8 cellular contexts compared by ENCODE assay signal in the genomic region with DNA sequence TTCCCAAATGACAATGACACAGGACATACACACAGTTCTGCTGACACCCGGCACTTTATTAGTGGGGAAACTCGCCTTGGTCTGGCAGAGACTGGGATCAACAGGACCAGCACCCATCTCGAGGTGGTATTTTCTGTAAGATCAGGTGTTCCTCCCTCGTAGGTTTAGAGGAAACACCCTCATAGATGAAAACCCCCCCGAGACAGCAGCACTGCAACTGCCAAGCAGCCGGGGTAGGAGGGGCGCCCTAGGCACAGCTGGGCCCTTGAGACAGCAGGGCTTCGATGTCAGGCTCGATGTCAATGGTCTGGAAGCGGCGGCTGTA. TPM values are rescaled to one million over a fixed set of nuclear protein-coding genes. Genes with fewer than 3 reads are reported as not detected.
A peak's percentile ranks its signal among the peaks of the same experiment; 100 is the strongest.
DNase-seq lines count a peak whose midpoint lies in the region; ATAC-seq and TF ChIP-seq lines count a peak whose summit lies in the region.
"Not testable (repeated sequence)": the region's sequence is repeated elsewhere in the genome, so short reads cannot be mapped to it uniquely, and the experiment has no call there.

No MANE protein-coding gene starts in this region.

- H3K36me3 Mint-ChIP-seq in activated T-helper 17 cell treated with anti-CD3 and anti-CD28 coated beads, Interleukin-2, amount 50 U/mL, for 72 hours (ENCODE audit: low read depth) = peaks cover 77% of the 10 kb centered on the region
- H3K36me3 Mint-ChIP-seq in natural killer cell = not testable (repeated sequence)
- peaks cover 41% of the 10 kb centered on the region for H3K36me3 Mint-ChIP-seq in stimulated activated memory B cell treated with anti-CD40 and anti-IgM and Interleukin-4, amounts not matched to agents 10 μg/mL and 1 μg/mL and 100 μg/mL, for 72 hours

- not testable (repeated sequence) for BruUV-seq in PC-3 (replicated peaks; lab: Mats Ljungman, UMichigan)

- peak overlapping the region; percentile 98 for H3K27ac Mint-ChIP-seq in activated T-helper 17 cell treated with anti-CD3 and anti-CD28 coated beads, Interleukin-2, amount 50 U/mL, for 72 hours
- H3K27ac Mint-ChIP-seq in natural killer cell = peak overlapping the region; percentile 87 to 94
- H3K27ac Mint-ChIP-seq in stimulated activated memory B cell treated with anti-CD40 and anti-IgM and Interleukin-4, amounts not matched to agents 10 μg/mL and 1 μg/mL and 100 μg/mL, for 72 hours = peak overlapping the region; percentile 93

- POLR2A ChIA-PET in AG04449 (lab: Yijun Ruan, JAX) (interaction anchor here (1.0 to 2.4 kb wide), 4 partner anchors 17 to 112 kb away, joined by 5 to 10 read pairs (median 8); a partner anchor contains a TSS), PC-3 (lab: Charles Lee; ENCODE audit: unreplicated experiment) (interaction anchor here (0.5 to 1.7 kb wide), 3 partner anchors 17 to 112 kb away, joined by 3 to 9 read pairs (median 4); a partner anchor contains a TSS)

- not testable (repeated sequence) for H3K27me3 ChIP-seq in H7 (ENCODE audit: control insufficient read depth, insufficient read depth, low read length); PC-3 (ENCODE audit: low read length); right cardiac atrium (ENCODE audit: control insufficient read depth, insufficient read depth)

- CTCF ChIA-PET in AG04449 (lab: Yijun Ruan, JAX) = interaction anchor here (1.3 kb wide), 1 partner anchor 54 kb away, joined by 3 read pairs; no protein-coding TSS in a partner anchor
- CTCF ChIA-PET in PC-3 (lab: Charles Lee) = not testable (repeated sequence)

- intact Hi-C loops in PC-3 (cut with micrococcal nuclease); natural killer cell (cut with micrococcal nuclease): not testable (repeated sequence)
- intact Hi-C loops in right cardiac atrium (cut with DNase I) = loop anchor here in 2 of 4 donors (5.0 to 10.0 kb wide), 2 partner anchors 48 to 55 kb away; a partner anchor contains a TSS

- H3K4me3 ChIP-seq in AG04449 (ENCODE audit: low read depth, low read length) (peak overlapping the region; percentile 71), H7 (ENCODE audit: insufficient read depth, low read depth, low read length) (peak overlapping the region; percentile 69; the same call in 1 of the 2 replicates), PC-3 (ENCODE audit: low read length) (peak overlapping the region; percentile 87), coronary artery (peak overlapping the region; percentile 85), right cardiac atrium (ENCODE audit: low read length) (peak overlapping the region; percentile 68)

- H3K4me1 ChIP-seq in PC-3 (ENCODE audit: insufficient read depth, low read length) = peaks cover 32% of the 10 kb centered on the region
- not testable (repeated sequence) for H3K4me1 ChIP-seq in right cardiac atrium (ENCODE audit: control insufficient read depth, insufficient read depth, low read length)

- H3K4me3 Mint-ChIP-seq in activated T-helper 17 cell treated with anti-CD3 and anti-CD28 coated beads, Interleukin-2, amount 50 U/mL, for 72 hours = peak overlapping the region; percentile 98
- H3K4me3 Mint-ChIP-seq in natural killer cell = peak overlapping the region; percentile 93
- H3K4me3 Mint-ChIP-seq in stimulated activated memory B cell treated with anti-CD40 and anti-IgM and Interleukin-4, amounts not matched to agents 10 μg/mL and 1 μg/mL and 100 μg/mL, for 72 hours = peak overlapping the region; percentile 87

- not testable (repeated sequence) for TF ChIP-seq CTCF in AG04449 (IDR thresholded peaks at IDR 0.05; ENCODE audit: insufficient read depth, low read length, missing control alignments); PC-3 (conservative IDR thresholded peaks at IDR 0.05; ENCODE audit: low read depth, low read length); coronary artery (IDR thresholded peaks at IDR 0.05); natural killer cell (IDR thresholded peaks at IDR 0.05)

- not testable (repeated sequence) for DNase-seq in AG04449 (ENCODE audit: low read depth, low spot score); PC-3; coronary artery (ENCODE audit: low spot score); right cardiac atrium; natural killer cell
- peak; percentile 16 for DNase-seq in H7

- H4K20me1 ChIP-seq in PC-3 (ENCODE audit: low read length) = not testable (repeated sequence)

- peaks cover 15% of the 10 kb centered on the region for H3K36me3 ChIP-seq in H7 (replicated peaks; ENCODE audit: control insufficient read depth, insufficient read depth, low read length)
- H3K36me3 ChIP-seq in PC-3 (ENCODE audit: low read depth, low read length) = peaks cover 31% of the 10 kb centered on the region

- H3K9me3 ChIP-seq in PC-3 (ENCODE audit: low read length); right cardiac atrium (ENCODE audit: control insufficient read depth, low read length): not testable (repeated sequence)

- peaks cover 17% of the 10 kb centered on the region for H3K4me1 Mint-ChIP-seq in activated T-helper 17 cell treated with anti-CD3 and anti-CD28 coated beads, Interleukin-2, amount 50 U/mL, for 72 hours
- peaks cover 14 to 21% of the 10 kb centered on the region in 2 donors for H3K4me1 Mint-ChIP-seq in natural killer cell
- H3K4me1 Mint-ChIP-seq in stimulated activated memory B cell treated with anti-CD40 and anti-IgM and Interleukin-4, amounts not matched to agents 10 μg/mL and 1 μg/mL and 100 μg/mL, for 72 hours = peaks cover 47% of the 10 kb centered on the region

- not testable (repeated sequence) for H3K9me3 Mint-ChIP-seq in activated T-helper 17 cell treated with anti-CD3 and anti-CD28 coated beads, Interleukin-2, amount 50 U/mL, for 72 hours; natural killer cell; stimulated activated memory B cell treated with anti-CD40 and anti-IgM and Interleukin-4, amounts not matched to agents 10 μg/mL and 1 μg/mL and 100 μg/mL, for 72 hours

- H2AFZ ChIP-seq in PC-3 (ENCODE audit: low read length) = not testable (repeated sequence)

- not testable (repeated sequence) for H3K9me2 ChIP-seq in PC-3 (replicated peaks; ENCODE audit: low read length)

- peaks cover 12% of the 10 kb centered on the region for H3F3A ChIP-seq in PC-3 (ENCODE audit: low read length, unreplicated experiment)

- H3K9ac ChIP-seq in PC-3 (ENCODE audit: low read length) = peak overlapping the region; percentile 89

- H3K4me2 ChIP-seq in PC-3 (ENCODE audit: low read length) = peak overlapping the region; percentile 79

- WGBS in right cardiac atrium = 39% methylated on average over 11 of the region's 11 CpGs

- peak overlapping the region; percentile 90 for H3K27ac ChIP-seq in PC-3 (ENCODE audit: low read length)
- H3K27ac ChIP-seq in coronary artery = peak overlapping the region; percentile 87 to 95
- H3K27ac ChIP-seq in right cardiac atrium (ENCODE audit: low read length) = peak overlapping the region; percentile 45

- ATAC-seq in PC-3; activated T-helper 17 cell treated with anti-CD3 and anti-CD28 coated beads, Interleukin-2, amount 50 U/mL, for 72 hours (replicated peaks); right cardiac atrium: not testable (repeated sequence)
- ATAC-seq in natural killer cell = peak in 2 of 3 donors; percentile 22 to 27
- peak; percentile 25 for ATAC-seq in stimulated activated memory B cell treated with anti-CD40 and anti-IgM and Interleukin-4, amounts not matched to agents 10 μg/mL and 1 μg/mL and 100 μg/mL, for 72 hours

- not testable (repeated sequence) for H3K27me3 Mint-ChIP-seq in activated T-helper 17 cell treated with anti-CD3 and anti-CD28 coated beads, Interleukin-2, amount 50 U/mL, for 72 hours; natural killer cell (ENCODE audit: low read depth in 2 of 2); stimulated activated memory B cell treated with anti-CD40 and anti-IgM and Interleukin-4, amounts not matched to agents 10 μg/mL and 1 μg/mL and 100 μg/mL, for 72 hours

- peaks cover 25% of the 10 kb centered on the region for H3K79me2 ChIP-seq in PC-3 (ENCODE audit: low read length)

RNA-seq across cellular contexts. Expression of a gene that starts 1.1 kb away (rescaled TPM):
- total RNA-seq in H7 (2014; rRNA removed; shearing (Covaris generic)) = 222 and 298 TPM in 2 replicates
- total RNA-seq in PC-3 (2014; rRNA removed) (714 and 745 TPM in 2 replicates), right cardiac atrium (100 to 1,000 TPM; 153 to 254 (median 196) TPM), natural killer cell (10 to 100 TPM; 34.7 to 70.0 (median 59.1) TPM)
- 100 to 1,000 TPM; 133 to 221 TPM for total RNA-seq in activated T-helper 17 cell treated with anti-CD3 and anti-CD28 coated beads, Interleukin-2, amount 50 U/mL, for 72 hours
- polyA plus RNA-seq in right cardiac atrium = 258 TPM

RNA-seq across cellular contexts. Expression of a gene that starts 17.2 kb away (rescaled TPM):
- 9.6 and 10.7 TPM in 2 replicates for total RNA-seq in H7 (2014; rRNA removed; shearing (Covaris generic))
- total RNA-seq in PC-3 (2014; rRNA removed) = 19.9 and 22.8 TPM in 2 replicates
- 10 to 100 TPM; 69.1 to 69.2 TPM for total RNA-seq in activated T-helper 17 cell treated with anti-CD3 and anti-CD28 coated beads, Interleukin-2, amount 50 U/mL, for 72 hours
- 10 to 100 TPM; 36.6 to 46.0 (median 40.4) TPM for total RNA-seq in right cardiac atrium
- 19.5 TPM for polyA plus RNA-seq in right cardiac atrium
- 100 to 1,000 TPM; 110 to 138 (median 135) TPM for total RNA-seq in natural killer cell

RNA-seq across cellular contexts. Expression of a gene that starts 54.7 kb away (rescaled TPM):
- 377 and 386 TPM in 2 replicates for total RNA-seq in H7 (2014; rRNA removed; shearing (Covaris generic))
- total RNA-seq in PC-3 (2014; rRNA removed) = 278 and 292 TPM in 2 replicates
- 100 to 1,000 TPM; 298 to 453 TPM for total RNA-seq in activated T-helper 17 cell treated with anti-CD3 and anti-CD28 coated beads, Interleukin-2, amount 50 U/mL, for 72 hours
- 100 to 1,000 TPM; 217 to 310 (median 265) TPM for total RNA-seq in right cardiac atrium
- polyA plus RNA-seq in right cardiac atrium = 142 TPM
- total RNA-seq in natural killer cell = 100 to 1,000 TPM; 342 to 372 (median 370) TPM

RNA-seq across cellular contexts. Expression of a gene that starts 55.1 kb away (rescaled TPM):
- 5.8 and 10.9 TPM in 2 replicates for total RNA-seq in H7 (2014; rRNA removed; shearing (Covaris generic))
- total RNA-seq in PC-3 (2014; rRNA removed) (23.7 and 25.4 TPM in 2 replicates), right cardiac atrium (10 to 100 TPM; 15.5 to 21.4 (median 19.0) TPM), natural killer cell (10 to 100 TPM; 35.4 to 40.7 (median 36.7) TPM)
- total RNA-seq in activated T-helper 17 cell treated with anti-CD3 and anti-CD28 coated beads, Interleukin-2, amount 50 U/mL, for 72 hours = 10 to 100 TPM; 14.3 to 18.0 TPM
- polyA plus RNA-seq in right cardiac atrium = 19.4 TPM
